ENCODE assay signal across 16 cellular contexts in the genomic region with DNA sequence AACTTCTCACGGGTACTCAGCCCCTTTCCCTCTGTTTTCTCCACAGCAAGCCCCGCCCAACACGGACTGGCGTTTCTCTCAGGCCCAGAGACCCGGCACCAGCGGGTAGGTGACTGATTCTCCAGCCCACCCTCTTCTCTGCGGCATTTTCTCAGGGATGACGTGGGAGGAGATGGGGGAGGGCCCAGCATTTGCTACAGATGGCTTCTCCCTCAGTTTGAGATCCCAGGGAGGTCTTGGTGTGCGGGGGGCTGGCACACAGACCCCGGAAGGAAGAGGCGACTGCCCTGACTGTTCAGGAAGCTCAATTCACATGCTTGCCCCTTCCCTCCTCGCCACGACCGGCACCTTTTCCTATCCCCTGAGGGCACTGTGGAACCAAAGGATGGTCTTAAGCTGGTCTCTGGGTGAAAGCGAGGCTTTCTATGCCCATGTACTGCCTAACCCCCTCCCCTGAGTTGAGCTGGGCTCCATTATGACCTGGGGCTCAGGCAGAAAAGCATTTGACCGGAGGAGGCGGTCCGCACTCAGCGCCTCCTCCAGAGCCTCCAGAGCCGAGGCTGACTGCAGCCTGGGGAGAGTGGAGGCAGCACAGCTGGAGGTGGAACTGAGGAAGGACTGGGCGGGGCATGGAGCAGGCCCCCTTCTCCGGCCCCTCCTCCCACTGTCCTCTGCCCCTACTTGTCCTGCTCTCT. TPM values are rescaled to one million over a fixed set of nuclear protein-coding genes. Genes with fewer than 3 reads are reported as not detected.
DNase-seq lines count a peak whose midpoint lies in the region; ATAC-seq and TF ChIP-seq lines count a peak whose summit lies in the region.
"Had no signal": no experiment of that assay in that cellular context is flagged by ENCODE, and none has a peak within 500 bp of the region (broad histone marks: within the 10 kb centered on the region; RNA-seq: fewer than 3 reads in every experiment).

No MANE protein-coding gene starts in this region.

- peaks cover 45% of the 10 kb centered on the region for H3K79me2 ChIP-seq in smooth muscle cell (ENCODE audit: low read depth)

- in situ Hi-C loops in brain microvascular endothelial cell (cut with HindIII; ENCODE audit: low pct_ligation_motif_present, low sequenced_read_pairs): no loop called here

- TF ChIP-seq CTCF in HEK293 (tag by site-specific recombination; IDR thresholded peaks at IDR 0.05) (no peak), brain microvascular endothelial cell (IDR thresholded peaks at IDR 0.05; ENCODE audit: low read depth, low read length, missing control alignments) (no peak), smooth muscle cell (IDR thresholded peaks at IDR 0.05; ENCODE audit: borderline replicate concordance, insufficient read depth, poor library complexity, severe bottlenecking) (no peak)

- H3K9ac ChIP-seq in smooth muscle cell (ENCODE audit: low read depth): peak overlapping the region; percentile 53

- no peak overlapping the region for H2AFZ ChIP-seq in smooth muscle cell (ENCODE audit: low read depth)

- H3K4me3 ChIP-seq in HEK293 (ENCODE audit: low read depth, low read length) (no peak overlapping the region), brain microvascular endothelial cell (ENCODE audit: low read depth, low read length) (peak overlapping the region; percentile 32), smooth muscle cell (peak overlapping the region; percentile 1)

- peaks cover 32% of the 10 kb centered on the region for H3F3A ChIP-seq in smooth muscle cell (ENCODE audit: low read depth)

- no peaks in the 10 kb centered on the region for H3K36me3 ChIP-seq in HEK293 (ENCODE audit: control insufficient read depth in 2 of 2, insufficient read depth in 1 of 2, low read length in 2 of 2)
- peaks cover 6% of the 10 kb centered on the region for H3K36me3 ChIP-seq in brain microvascular endothelial cell (replicated peaks)
- no peaks in the 10 kb centered on the region for H3K36me3 ChIP-seq in smooth muscle cell (ENCODE audit: low read depth)

- H3K4me1 ChIP-seq in HEK293 (ENCODE audit: control insufficient read depth, insufficient read depth, low read length) (no peaks in the 10 kb centered on the region), smooth muscle cell (ENCODE audit: low read depth) (peaks cover 25% of the 10 kb centered on the region)

- H3K4me2 ChIP-seq in smooth muscle cell: peak overlapping the region; percentile 86

- H4K20me1 ChIP-seq in smooth muscle cell (ENCODE audit: low read depth): peaks cover 34% of the 10 kb centered on the region

- no peak overlapping the region for H3K27ac ChIP-seq in HEK293 (ENCODE audit: extremely low read depth, low read depth, low read length)
- H3K27ac ChIP-seq in brain microvascular endothelial cell: peak overlapping the region; percentile 25
- H3K27ac ChIP-seq in layer of hippocampus (ENCODE audit: low read depth, low read length): peak overlapping the region; percentile 80
- peak overlapping the region; percentile 84 for H3K27ac ChIP-seq in smooth muscle cell (ENCODE audit: low read depth)

- DNase-seq in brain microvascular endothelial cell (no peak), smooth muscle cell (lab: John Stamatoyannopoulos, UW; ENCODE audit: unreplicated experiment) (no peak), NCI-H446 (lab: John Stamatoyannopoulos, UW) (no peak), HT-29 (ENCODE audit: low spot score) (no peak)
- DNase-seq in activated naive CD4-positive, alpha-beta T cell (lab: John Stamatoyannopoulos, UW): no peak
- DNase-seq: activated naive CD8-positive, alpha-beta T cell treated with anti-CD3 and anti-CD28 coated beads, Interleukin-2, amount 50 U/mL, for 24 hours; Karpas-422; naive B cell; NCI-H2081 had no signal

- H3K9me3 ChIP-seq in HEK293 (ENCODE audit: control insufficient read depth, insufficient read depth, low read depth, low read length): no peaks in the 10 kb centered on the region
- H3K9me3 ChIP-seq in smooth muscle cell (replicated peaks; ENCODE audit: low read depth): no peaks in the 10 kb centered on the region

- ATAC-seq in HG03442 (IDR thresholded peaks at IDR 0.05; ENCODE audit: unreplicated experiment): no peak
- ATAC-seq: activated naive CD8-positive, alpha-beta T cell treated with anti-CD3 and anti-CD28 coated beads, Interleukin-2, amount 50 U/mL, for 24 hours; HCT116; Panc1 had no signal

- POLR2A ChIA-PET in HEK293 (lab: Yijun Ruan, JAX): no interaction called here

- 16% methylated on average over 21 of the region's 22 CpGs for WGBS in smooth muscle cell (ENCODE audit: low lambda C conversion rate)

- CTCF ChIA-PET in HEK293 (lab: Yijun Ruan, JAX): interaction anchor here (1.1 kb wide), 1 partner anchor 272 kb away, joined by 3 read pairs; a partner anchor contains a TSS

- H3K27me3 ChIP-seq in brain microvascular endothelial cell (replicated peaks) (no peaks in the 10 kb centered on the region), layer of hippocampus (ENCODE audit: control insufficient read depth, insufficient read depth, low read length) (peaks cover 5% of the 10 kb centered on the region), smooth muscle cell (ENCODE audit: low read depth) (no peaks in the 10 kb centered on the region)

TF ChIP-seq in HEK293, 187 proteins besides CTCF, POLR2A, EP300 and RAD21:
- peak; percentile 43 for TF ChIP-seq ZIC2 (tag by site-specific recombination; IDR thresholded peaks at IDR 0.05)
- TF ChIP-seq, protein P1, sequence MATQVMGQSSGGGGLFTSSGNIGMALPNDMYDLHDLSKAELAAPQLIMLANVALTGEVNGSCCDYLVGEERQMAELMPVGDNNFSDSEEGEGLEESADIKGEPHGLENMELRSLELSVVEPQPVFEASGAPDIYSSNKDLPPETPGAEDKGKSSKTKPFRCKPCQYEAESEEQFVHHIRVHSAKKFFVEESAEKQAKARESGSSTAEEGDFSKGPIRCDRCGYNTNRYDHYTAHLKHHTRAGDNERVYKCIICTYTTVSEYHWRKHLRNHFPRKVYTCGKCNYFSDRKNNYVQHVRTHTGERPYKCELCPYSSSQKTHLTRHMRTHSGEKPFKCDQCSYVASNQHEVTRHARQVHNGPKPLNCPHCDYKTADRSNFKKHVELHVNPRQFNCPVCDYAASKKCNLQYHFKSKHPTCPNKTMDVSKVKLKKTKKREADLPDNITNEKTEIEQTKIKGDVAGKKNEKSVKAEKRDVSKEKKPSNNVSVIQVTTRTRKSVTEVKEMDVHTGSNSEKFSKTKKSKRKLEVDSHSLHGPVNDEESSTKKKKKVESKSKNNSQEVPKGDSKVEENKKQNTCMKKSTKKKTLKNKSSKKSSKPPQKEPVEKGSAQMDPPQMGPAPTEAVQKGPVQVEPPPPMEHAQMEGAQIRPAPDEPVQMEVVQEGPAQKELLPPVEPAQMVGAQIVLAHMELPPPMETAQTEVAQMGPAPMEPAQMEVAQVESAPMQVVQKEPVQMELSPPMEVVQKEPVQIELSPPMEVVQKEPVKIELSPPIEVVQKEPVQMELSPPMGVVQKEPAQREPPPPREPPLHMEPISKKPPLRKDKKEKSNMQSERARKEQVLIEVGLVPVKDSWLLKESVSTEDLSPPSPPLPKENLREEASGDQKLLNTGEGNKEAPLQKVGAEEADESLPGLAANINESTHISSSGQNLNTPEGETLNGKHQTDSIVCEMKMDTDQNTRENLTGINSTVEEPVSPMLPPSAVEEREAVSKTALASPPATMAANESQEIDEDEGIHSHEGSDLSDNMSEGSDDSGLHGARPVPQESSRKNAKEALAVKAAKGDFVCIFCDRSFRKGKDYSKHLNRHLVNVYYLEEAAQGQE (tag by site-specific recombination; IDR thresholded peaks at IDR 0.05): no peak

RNA-seq across cellular contexts. Expression of a gene that starts 6.0 kb away (rescaled TPM):
- total RNA-seq in smooth muscle cell: 1.8 and 3.4 TPM in 2 replicates
- 1.5 and 3.3 TPM in 2 replicates for polyA plus RNA-seq in smooth muscle cell
- 0.61 TPM in 1 of 2 replicates, not detected in the other for total RNA-seq in HT-29 (2014; rRNA removed; shearing (Covaris generic))
- total RNA-seq: activated CD8-positive, alpha-beta memory T cell treated with anti-CD3 and anti-CD28 coated beads for 36 hours had no signal
- polyA plus RNA-seq: CD14-positive monocyte had no signal

RNA-seq across cellular contexts. Expression of a gene that starts 10.1 kb away (rescaled TPM):
- 1.2 and 3.8 TPM in 2 replicates for total RNA-seq in smooth muscle cell
- polyA plus RNA-seq in smooth muscle cell: 0.12 and 0.16 TPM in 2 replicates
- 1.7 TPM in 1 of 2 replicates, not detected in the other for total RNA-seq in HT-29 (2014; rRNA removed; shearing (Covaris generic))
- total RNA-seq: activated CD8-positive, alpha-beta memory T cell treated with anti-CD3 and anti-CD28 coated beads for 36 hours had no signal
- polyA plus RNA-seq: CD14-positive monocyte had no signal

RNA-seq across cellular contexts. Expression of a gene that starts 19.1 kb away (rescaled TPM):
- 38.2 and 50.3 TPM in 2 replicates for total RNA-seq in smooth muscle cell
- 98.4 and 111 TPM in 2 replicates for polyA plus RNA-seq in smooth muscle cell
- 1.8 and 2.1 TPM in 2 replicates for total RNA-seq in HT-29 (2014; rRNA removed; shearing (Covaris generic))

Comparison
In these comparisons a context has a peak if more than half of its experiments do, and no peak if none do; other contexts are left out.
1. RNA of a gene that starts 19.1 kb away (total RNA-seq): 38.2 to 50.3 TPM in smooth muscle cell; 1.8 to 2.1 TPM in HT-29; every median in the first group is over 10 times any median in the second.